ENCODE assay signal across 8 cellular contexts in genomic region chr16:30407794-30408534, GRCh38. TPM values are rescaled to one million over a fixed set of nuclear protein-coding genes. Genes with fewer than 3 reads are reported as not detected.
DNase-seq lines count a peak whose midpoint lies in the region; ATAC-seq and TF ChIP-seq lines count a peak whose summit lies in the region.

No MANE protein-coding gene starts in this region.

- no peaks in the 10 kb centered on the region for H3K36me3 ChIP-seq in neural progenitor cell

- peak overlapping the region; percentile 92 for H2AFZ ChIP-seq in neural progenitor cell (replicated peaks)

- H3K36me3 Mint-ChIP-seq in neural progenitor cell = peaks cover 8% of the 10 kb centered on the region

- peak overlapping the region; percentile 95 for H3K4me2 ChIP-seq in neural progenitor cell

- peaks cover 40% of the 10 kb centered on the region for H3F3A ChIP-seq in neural progenitor cell (ENCODE audit: low read depth)

- no peak for TF ChIP-seq CTCF in neural progenitor cell (IDR thresholded peaks at IDR 0.05)

- peaks cover 26% of the 10 kb centered on the region for H3K4me1 Mint-ChIP-seq in neural progenitor cell

- peak; percentile 34 for DNase-seq in NCI-H345 (lab: John Stamatoyannopoulos, UW)
- DNase-seq in NCI-H345 treated with DMSO at 0.1 percent for 48 hours (lab: John Stamatoyannopoulos, UW; ENCODE audit: unreplicated experiment) = no peak
- peak; percentile 66 for DNase-seq in RKO (ENCODE audit: low spot score)
- DNase-seq in erythroblast (lab: John Stamatoyannopoulos, UW) = no peak
- peak; percentile 56 for DNase-seq in neural progenitor cell (ENCODE audit: low spot score)
- no peak for DNase-seq in NCI-H524 (lab: John Stamatoyannopoulos, UW)
- DNase-seq in DMS153 (lab: John Stamatoyannopoulos, UW) = no peak

- H3K4me3 ChIP-seq in neural progenitor cell = peak overlapping the region; percentile 98

- H3K79me2 ChIP-seq in neural progenitor cell (ENCODE audit: low read depth) = peaks cover 47% of the 10 kb centered on the region

- peaks cover 14% of the 10 kb centered on the region for H3K4me1 ChIP-seq in neural progenitor cell

- peak overlapping the region; percentile 65 for H3K27ac ChIP-seq in neural progenitor cell

- H3K9ac ChIP-seq in neural progenitor cell = peak overlapping the region; percentile 86

- no peak overlapping the region for H3K27ac Mint-ChIP-seq in neural progenitor cell

- H3K9me3 Mint-ChIP-seq in neural progenitor cell = no peaks in the 10 kb centered on the region

- H3K27me3 ChIP-seq in neural progenitor cell = no peaks in the 10 kb centered on the region

- peaks cover 35% of the 10 kb centered on the region for H4K20me1 ChIP-seq in neural progenitor cell (ENCODE audit: low read depth)

- peak overlapping the region; percentile 82 for H3K4me3 Mint-ChIP-seq in neural progenitor cell

- no peaks in the 10 kb centered on the region for H3K9me3 ChIP-seq in neural progenitor cell (ENCODE audit: low read depth)

- peaks cover 8% of the 10 kb centered on the region for H3K27me3 Mint-ChIP-seq in neural progenitor cell (ENCODE audit: insufficient read depth, low read depth)

- ATAC-seq in GM18520 (IDR thresholded peaks at IDR 0.05; ENCODE audit: unreplicated experiment) = no peak

- peak; percentile 9 for TF ChIP-seq POLR2A in erythroblast (IDR thresholded peaks at IDR 0.05; ENCODE audit: low read length)

RNA-seq across cellular contexts. Expression of gene ZNF771, which starts 0.6 kb away (rescaled TPM):
- 6.0 and 17.7 TPM in 2 replicates for total RNA-seq in neural progenitor cell (ENCODE audit: low replicate concordance)

RNA-seq across cellular contexts. Expression of gene ZNF48, which starts 12.7 kb away (rescaled TPM):
- total RNA-seq in neural progenitor cell (ENCODE audit: low replicate concordance) = 39.3 and 41.8 TPM in 2 replicates

RNA-seq across cellular contexts. Expression of gene DCTPP1, which starts 21.9 kb away (rescaled TPM):
- 30.4 and 47.9 TPM in 2 replicates for total RNA-seq in neural progenitor cell (ENCODE audit: low replicate concordance)

RNA-seq across cellular contexts. Expression of gene SEPTIN1, which starts 25.6 kb away (rescaled TPM):
- 1.1 TPM in 1 of 2 replicates, not detected in the other for total RNA-seq in neural progenitor cell (ENCODE audit: low replicate concordance)

RNA-seq across cellular contexts. Expression of gene MYL11, which starts 33.4 kb away (rescaled TPM):
- total RNA-seq in neural progenitor cell (ENCODE audit: low replicate concordance) = 0.68 and 4.1 TPM in 2 replicates

Comparison
In these comparisons a context has a peak if more than half of its experiments do, and no peak if none do; other contexts are left out.
1. DNase-seq: peak in NCI-H345 (single experiment), RKO (single experiment) and neural progenitor cell (single experiment); none in NCI-H345 treated with DMSO at 0.1 percent for 48 hours (single experiment), erythroblast (0 of 2), NCI-H524 (0 of 2) and DMS153 (single experiment).